1 cellular context compared by ENCODE assay signal in genomic region chr2:9076755-9077154, GRCh38.
TF ChIP-seq lines count a peak whose summit lies in the region.

No MANE protein-coding gene starts in this region.

TF ChIP-seq in HepG2, 621 proteins besides CTCF, POLR2A, EP300 and RAD21 (continued from another document):
- no peak for TF ChIP-seq ZHX2 (IDR thresholded peaks at IDR 0.05; ENCODE audit: low read depth)
- TF ChIP-seq ZHX2 (CRISPR knock-in tag; IDR thresholded peaks at IDR 0.05; ENCODE audit: borderline replicate concordance): no peak
- no peak for TF ChIP-seq POLR2AphosphoS5 (IDR thresholded peaks at IDR 0.05; ENCODE audit: low read depth, low read length)
